ENCODE assay signal across 8 cellular contexts in the genomic region with DNA sequence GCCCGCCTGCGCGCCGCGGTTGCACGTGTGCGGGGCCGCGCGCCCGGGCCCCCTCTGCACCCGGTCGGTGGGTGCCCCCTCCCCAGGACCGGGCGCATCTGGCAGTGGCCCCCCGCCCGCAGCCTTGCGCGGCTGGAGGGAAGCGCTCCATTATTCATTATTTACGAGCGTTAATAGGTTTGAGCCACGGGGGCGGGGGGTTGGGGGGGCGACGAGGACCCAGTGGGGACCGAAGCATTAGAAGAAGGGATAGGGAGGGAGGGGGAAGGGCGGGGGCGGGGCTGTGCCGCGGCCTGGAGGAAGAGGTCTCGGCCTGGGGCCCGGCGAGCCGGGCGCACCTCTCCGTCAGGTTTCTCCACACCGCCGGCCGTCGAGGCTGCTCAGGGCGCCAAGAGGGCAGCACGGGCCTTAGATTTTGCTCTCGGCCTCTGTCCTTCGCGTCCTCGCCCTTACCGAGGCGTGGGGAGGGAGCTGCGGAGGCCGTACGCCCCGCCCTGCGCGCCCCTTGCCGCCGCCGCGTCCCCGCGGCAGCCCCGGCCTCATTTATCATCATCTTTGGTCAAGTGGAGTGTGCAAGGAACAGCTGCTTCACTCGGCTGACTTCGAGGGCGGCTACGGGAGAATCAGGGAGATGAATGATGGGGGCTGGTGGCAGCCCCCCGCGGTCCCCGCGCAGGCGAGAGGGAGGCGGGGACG. TPM values are rescaled to one million over a fixed set of nuclear protein-coding genes. Genes with fewer than 3 reads are reported as not detected.
A peak's percentile ranks its signal among the peaks of the same experiment; 100 is the strongest.
DNase-seq lines count a peak whose midpoint lies in the region; ATAC-seq and TF ChIP-seq lines count a peak whose summit lies in the region.

No MANE protein-coding gene starts in this region.

- H3K4me3 ChIP-seq in foreskin fibroblast (ENCODE audit: low read depth in 1 of 2, low read length in 2 of 2) (peak overlapping the region; percentile 36 to 41), parathyroid adenoma (ENCODE audit: low read depth, low read length) (peak overlapping the region; percentile 59)

- ATAC-seq in HG02642 (IDR thresholded peaks at IDR 0.05; ENCODE audit: poor library complexity, unreplicated experiment) = peak; percentile 25
- ATAC-seq in WTC11 = no peak; the same call in 1 of the 2 replicates
- ATAC-seq in HG03378 (IDR thresholded peaks at IDR 0.05; ENCODE audit: unreplicated experiment) = no peak

- no peaks in the 10 kb centered on the region for H3K36me3 ChIP-seq in parathyroid adenoma (ENCODE audit: control insufficient read depth, insufficient read depth, low read length)

- DNase-seq in EL (peak; percentile 30), WTC11 (ENCODE audit: low spot score) (peak; percentile 52), foreskin fibroblast (peak in 1 of 2 donors; percentile 28), iPS-NIHi7 (ENCODE audit: extremely low spot score) (no peak)
- no peak for DNase-seq in stimulated activated CD4-positive, alpha-beta T cell treated with anti-CD3 and anti-CD28 coated beads, Interleukin-4, amount 100 ng/mL, for 24 hours

- no peaks in the 10 kb centered on the region for H3K27me3 ChIP-seq in parathyroid adenoma (ENCODE audit: control insufficient read depth, insufficient read depth, low read length)

- no peaks in the 10 kb centered on the region for H3K36me3 Mint-ChIP-seq in WTC11

- H3K27me3 Mint-ChIP-seq in WTC11 (ENCODE audit: low read depth) = peaks cover 27% of the 10 kb centered on the region

- H3K9ac ChIP-seq in parathyroid adenoma = peak overlapping the region; percentile 21

- H3K9me3 ChIP-seq in parathyroid adenoma (ENCODE audit: control insufficient read depth, low read length) = no peaks in the 10 kb centered on the region

- H3K4me2 ChIP-seq in parathyroid adenoma (ENCODE audit: low read length) = peak overlapping the region; percentile 94

- H3K27ac Mint-ChIP-seq in WTC11 = no peak overlapping the region

- peak overlapping the region; percentile 66 for H3K4me3 Mint-ChIP-seq in WTC11

- peaks cover 30% of the 10 kb centered on the region for H3K4me1 ChIP-seq in parathyroid adenoma

- peaks cover 56% of the 10 kb centered on the region for H3K4me1 Mint-ChIP-seq in WTC11

- POLR2A ChIA-PET in WTC11 (lab: Charles Lee) = interaction anchor here (0.7 to 2.5 kb wide), 2 partner anchors 10 to 54 kb away, joined by 3 to 11 read pairs; a partner anchor contains a TSS

- peak overlapping the region; percentile 59 for H2AFZ ChIP-seq in parathyroid adenoma

- H3K9me3 Mint-ChIP-seq in WTC11 = no peaks in the 10 kb centered on the region

- peaks cover 36% of the 10 kb centered on the region for H3K79me2 ChIP-seq in parathyroid adenoma

- 0 out of 2 replicates have a peak, but pooled peaks have one; percentile 34 for TF ChIP-seq CTCF in WTC11 (IDR thresholded peaks at IDR 0.05)
- TF ChIP-seq CTCF in foreskin fibroblast (IDR thresholded peaks at IDR 0.05; ENCODE audit: low read depth, low read length) = no peak
- no peak for TF ChIP-seq CTCF in parathyroid adenoma (IDR thresholded peaks at IDR 0.05)

- H3K27ac ChIP-seq in parathyroid adenoma = peak overlapping the region; percentile 86

- CTCF ChIA-PET in WTC11 (lab: Charles Lee) = interaction anchor here (0.6 to 3.3 kb wide), 5 partner anchors 8 to 286 kb away, joined by 3 to 38 read pairs (median 4); no protein-coding TSS in a partner anchor

TF ChIP-seq in WTC11, 78 proteins besides CTCF, POLR2A, EP300 and RAD21:
- TF ChIP-seq SP1 (CRISPR knock-in tag; conservative IDR thresholded peaks at IDR 0.05) (0 out of 2 replicates have a peak, but pooled peaks have one; percentile 11), ZNF121 (CRISPR knock-in tag; IDR thresholded peaks at IDR 0.05) (peak; percentile 20; the same call in 1 of the 2 replicates), ESRRA (CRISPR knock-in tag; IDR thresholded peaks at IDR 0.05; ENCODE audit: borderline replicate concordance) (0 out of 2 replicates have a peak, but pooled peaks have one; percentile 25), SOX15 (CRISPR knock-in tag; IDR thresholded peaks at IDR 0.05) (no peak), IRF2 (CRISPR knock-in tag; IDR thresholded peaks at IDR 0.05; ENCODE audit: borderline replicate concordance, low read depth) (no peak), ZNF263 (CRISPR knock-in tag; IDR thresholded peaks at IDR 0.05; ENCODE audit: low read depth) (no peak), EMX1 (CRISPR knock-in tag; IDR thresholded peaks at IDR 0.05) (no peak), NR3C1 (CRISPR knock-in tag; conservative IDR thresholded peaks at IDR 0.05; ENCODE audit: low read depth) (no peak), KAT7 (CRISPR knock-in tag; IDR thresholded peaks at IDR 0.05; ENCODE audit: borderline replicate concordance) (0 out of 2 replicates have a peak, but pooled peaks have one; percentile 59)
- TF ChIP-seq, protein P1, sequence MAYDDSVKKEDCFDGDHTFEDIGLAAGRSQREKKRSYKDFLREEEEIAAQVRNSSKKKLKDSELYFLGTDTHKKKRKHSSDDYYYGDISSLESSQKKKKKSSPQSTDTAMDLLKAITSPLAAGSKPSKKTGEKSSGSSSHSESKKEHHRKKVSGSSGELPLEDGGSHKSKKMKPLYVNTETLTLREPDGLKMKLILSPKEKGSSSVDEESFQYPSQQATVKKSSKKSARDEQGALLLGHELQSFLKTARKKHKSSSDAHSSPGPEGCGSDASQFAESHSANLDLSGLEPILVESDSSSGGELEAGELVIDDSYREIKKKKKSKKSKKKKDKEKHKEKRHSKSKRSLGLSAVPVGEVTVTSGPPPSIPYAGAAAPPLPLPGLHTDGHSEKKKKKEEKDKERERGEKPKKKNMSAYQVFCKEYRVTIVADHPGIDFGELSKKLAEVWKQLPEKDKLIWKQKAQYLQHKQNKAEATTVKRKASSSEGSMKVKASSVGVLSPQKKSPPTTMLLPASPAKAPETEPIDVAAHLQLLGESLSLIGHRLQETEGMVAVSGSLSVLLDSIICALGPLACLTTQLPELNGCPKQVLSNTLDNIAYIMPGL (CRISPR knock-in tag; IDR thresholded peaks at IDR 0.05) = no peak
- TF ChIP-seq, protein P2, sequence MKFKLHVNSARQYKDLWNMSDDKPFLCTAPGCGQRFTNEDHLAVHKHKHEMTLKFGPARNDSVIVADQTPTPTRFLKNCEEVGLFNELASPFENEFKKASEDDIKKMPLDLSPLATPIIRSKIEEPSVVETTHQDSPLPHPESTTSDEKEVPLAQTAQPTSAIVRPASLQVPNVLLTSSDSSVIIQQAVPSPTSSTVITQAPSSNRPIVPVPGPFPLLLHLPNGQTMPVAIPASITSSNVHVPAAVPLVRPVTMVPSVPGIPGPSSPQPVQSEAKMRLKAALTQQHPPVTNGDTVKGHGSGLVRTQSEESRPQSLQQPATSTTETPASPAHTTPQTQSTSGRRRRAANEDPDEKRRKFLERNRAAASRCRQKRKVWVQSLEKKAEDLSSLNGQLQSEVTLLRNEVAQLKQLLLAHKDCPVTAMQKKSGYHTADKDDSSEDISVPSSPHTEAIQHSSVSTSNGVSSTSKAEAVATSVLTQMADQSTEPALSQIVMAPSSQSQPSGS (CRISPR knock-in tag; IDR thresholded peaks at IDR 0.05; ENCODE audit: borderline replicate concordance, low read depth) = no peak
- TF ChIP-seq, protein P3, sequence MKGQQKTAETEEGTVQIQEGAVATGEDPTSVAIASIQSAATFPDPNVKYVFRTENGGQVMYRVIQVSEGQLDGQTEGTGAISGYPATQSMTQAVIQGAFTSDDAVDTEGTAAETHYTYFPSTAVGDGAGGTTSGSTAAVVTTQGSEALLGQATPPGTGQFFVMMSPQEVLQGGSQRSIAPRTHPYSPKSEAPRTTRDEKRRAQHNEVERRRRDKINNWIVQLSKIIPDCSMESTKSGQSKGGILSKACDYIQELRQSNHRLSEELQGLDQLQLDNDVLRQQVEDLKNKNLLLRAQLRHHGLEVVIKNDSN (CRISPR knock-in tag; IDR thresholded peaks at IDR 0.05) = no peak
- TF ChIP-seq, protein P4, sequence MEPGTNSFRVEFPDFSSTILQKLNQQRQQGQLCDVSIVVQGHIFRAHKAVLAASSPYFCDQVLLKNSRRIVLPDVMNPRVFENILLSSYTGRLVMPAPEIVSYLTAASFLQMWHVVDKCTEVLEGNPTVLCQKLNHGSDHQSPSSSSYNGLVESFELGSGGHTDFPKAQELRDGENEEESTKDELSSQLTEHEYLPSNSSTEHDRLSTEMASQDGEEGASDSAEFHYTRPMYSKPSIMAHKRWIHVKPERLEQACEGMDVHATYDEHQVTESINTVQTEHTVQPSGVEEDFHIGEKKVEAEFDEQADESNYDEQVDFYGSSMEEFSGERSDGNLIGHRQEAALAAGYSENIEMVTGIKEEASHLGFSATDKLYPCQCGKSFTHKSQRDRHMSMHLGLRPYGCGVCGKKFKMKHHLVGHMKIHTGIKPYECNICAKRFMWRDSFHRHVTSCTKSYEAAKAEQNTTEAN (CRISPR knock-in tag; IDR thresholded peaks at IDR 0.05) = 0 out of 2 replicates have a peak, but pooled peaks have one; percentile 10

RNA-seq across cellular contexts. Expression of a gene that starts 54.2 kb away (rescaled TPM):
- 72.3 to 93.7 TPM (median 76.7 TPM) in 3 replicates for total RNA-seq in WTC11 (2021)

Comparison
In these comparisons a context has a peak if more than half of its experiments do, and no peak if none do; other contexts are left out.
1. DNase-seq: peak in EL (single experiment) and WTC11 (single experiment); none in iPS-NIHi7 (single experiment) and stimulated activated CD4-positive, alpha-beta T cell treated with anti-CD3 and anti-CD28 coated beads, Interleukin-4, amount 100 ng/mL, for 24 hours (single experiment).